In the genomic region with DNA sequence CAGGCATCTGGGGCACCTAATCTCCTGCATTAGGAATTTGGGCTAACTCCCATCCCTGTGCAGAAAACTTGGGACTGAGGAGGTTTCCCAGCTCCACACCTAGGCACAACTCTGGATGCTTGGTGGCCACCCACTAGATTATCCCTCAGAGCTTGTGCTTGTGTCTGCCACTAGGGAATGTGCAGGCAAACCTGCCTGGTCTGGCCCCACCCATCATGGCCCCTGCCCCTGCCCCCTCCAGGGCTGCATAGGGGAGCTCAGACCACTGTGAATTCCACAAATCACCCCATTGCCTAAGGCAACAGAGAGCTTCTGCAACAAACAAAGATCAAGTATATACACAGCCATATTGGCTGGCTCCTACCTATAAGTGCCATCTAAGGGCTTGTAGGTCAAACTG, we compare ENCODE assay signal across 9 cellular contexts. TPM values are rescaled to one million over a fixed set of nuclear protein-coding genes. Genes with fewer than 3 reads are reported as not detected.
"Had no signal": no experiment of that assay in that cellular context is flagged by ENCODE, and none has a peak within 500 bp of the region (broad histone marks: within the 10 kb centered on the region; RNA-seq: fewer than 3 reads in every experiment).

No MANE protein-coding gene starts in this region.

- H3K36me3 ChIP-seq: HAP-1 had no signal

- ATAC-seq: HCT116, K562 had no signal

- H3K4me3 ChIP-seq: GM23248, HAP-1, K562 had no signal

- H3K4me1 ChIP-seq: HAP-1 had no signal

- H3K27ac ChIP-seq: GM23248, KMS-11 had no signal

- H3K4me3 Mint-ChIP-seq: HFFc6 had no signal

- DNase-seq: GM23248, HFFc6, IMR-90 had no signal

- H3K9me3 ChIP-seq: HAP-1 had no signal

- H3K27ac Mint-ChIP-seq: HFFc6 had no signal

RNA-seq across cellular contexts. Expression of a gene that starts 31.1 kb away (rescaled TPM):
- total RNA-seq: GM23248, H1, HT-29, IMR-90, K562 had no signal
